ENCODE assay signal across 15 cellular contexts in the genomic region with DNA sequence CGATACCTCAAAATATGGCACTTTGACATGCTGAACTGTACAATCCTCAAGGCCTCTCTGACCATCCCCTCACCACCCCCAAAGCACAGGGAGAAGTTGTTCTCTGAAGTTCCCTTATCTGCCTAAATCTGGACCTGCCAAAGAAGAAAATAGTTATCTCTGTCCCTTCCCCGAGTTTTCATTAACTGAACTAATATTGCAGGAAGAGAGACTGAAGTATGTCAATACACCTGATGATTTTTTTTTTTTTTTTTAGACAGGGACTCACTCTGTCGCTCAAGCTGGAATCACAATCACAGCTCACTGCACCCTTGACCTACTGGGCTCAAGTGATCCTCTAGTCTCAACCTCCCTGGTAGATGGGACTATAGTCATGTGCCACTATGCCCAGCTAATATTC.
DNase-seq lines count a peak whose midpoint lies in the region; ATAC-seq and TF ChIP-seq lines count a peak whose summit lies in the region.
"Had no signal": no experiment of that assay in that cellular context is flagged by ENCODE, and none has a peak within 500 bp of the region (broad histone marks: within the 10 kb centered on the region; RNA-seq: fewer than 3 reads in every experiment).

No MANE protein-coding gene starts in this region.

- no peak for TF ChIP-seq CTCF in liver (IDR thresholded peaks at IDR 0.05; ENCODE audit: low read depth, low read length, missing input control)

- H3K27me3 ChIP-seq in liver (ENCODE audit: control insufficient read depth in 4 of 4, insufficient read depth in 4 of 4, low read length in 3 of 4): no peaks in the 10 kb centered on the region
- H3K27me3 ChIP-seq: ascending aorta, foreskin keratinocyte had no signal

- WGBS in liver: 47% methylated on average over 3 of the region's 3 CpGs

- H3K4me1 ChIP-seq in liver (ENCODE audit: control insufficient read depth in 4 of 4, insufficient read depth in 4 of 4, low read length in 3 of 4): peaks cover 3 to 35% (median 25%) of the 10 kb centered on the region in 4 donors
- H3K4me1 ChIP-seq: ascending aorta had no signal

- H3K27me3 Mint-ChIP-seq in stimulated activated naive CD8-positive, alpha-beta T cell treated with anti-CD3 and anti-CD28 coated beads, Interleukin-15, Interleukin-2, amounts not matched to agents 100 ng/mL and 50 ng/mL, for 24 hours: no peaks in the 10 kb centered on the region
- no peaks in the 10 kb centered on the region for H3K27me3 Mint-ChIP-seq in activated T-helper 1 cell treated with anti-CD3 and anti-CD28 coated beads, Interleukin-12 subunit alpha, Interleukin-12 subunit beta, Interleukin-2, Interleukin-4 antibody, amounts not matched to agents 30 ng/mL and 10 ng/mL and 1 ng/mL, durations not matched to agents 14 hours and 24 hours and 36 hours (ENCODE audit: insufficient read depth)

- H3K9me3 Mint-ChIP-seq in stimulated activated naive CD8-positive, alpha-beta T cell treated with anti-CD3 and anti-CD28 coated beads, Interleukin-15, Interleukin-2, amounts not matched to agents 100 ng/mL and 50 ng/mL, for 24 hours: no peaks in the 10 kb centered on the region
- H3K9me3 Mint-ChIP-seq in activated T-helper 1 cell treated with anti-CD3 and anti-CD28 coated beads, Interleukin-12 subunit alpha, Interleukin-12 subunit beta, Interleukin-2, Interleukin-4 antibody, amounts not matched to agents 30 ng/mL and 10 ng/mL and 1 ng/mL, durations not matched to agents 14 hours and 24 hours and 36 hours: no peaks in the 10 kb centered on the region

- no peaks in the 10 kb centered on the region for H3K9me3 ChIP-seq in liver (ENCODE audit: control insufficient read depth in 4 of 4, low read length in 3 of 4)
- H3K9me3 ChIP-seq: ascending aorta had no signal

- peaks cover 6% of the 10 kb centered on the region for H3K36me3 Mint-ChIP-seq in stimulated activated naive CD8-positive, alpha-beta T cell treated with anti-CD3 and anti-CD28 coated beads, Interleukin-15, Interleukin-2, amounts not matched to agents 100 ng/mL and 50 ng/mL, for 24 hours (ENCODE audit: low read depth)
- peaks cover 6% of the 10 kb centered on the region for H3K36me3 Mint-ChIP-seq in activated T-helper 1 cell treated with anti-CD3 and anti-CD28 coated beads, Interleukin-12 subunit alpha, Interleukin-12 subunit beta, Interleukin-2, Interleukin-4 antibody, amounts not matched to agents 30 ng/mL and 10 ng/mL and 1 ng/mL, durations not matched to agents 14 hours and 24 hours and 36 hours (ENCODE audit: low read depth)

- intact Hi-C loops in activated T-helper 1 cell treated with anti-CD3 and anti-CD28 coated beads, Interleukin-12 subunit alpha, Interleukin-12 subunit beta, Interleukin-2, Interleukin-4 antibody, amounts not matched to agents 30 ng/mL and 10 ng/mL and 1 ng/mL, durations not matched to agents 14 hours and 24 hours and 36 hours (cut with micrococcal nuclease): loop anchor here (5.0 kb wide), 1 partner anchor 209 kb away; a partner anchor contains a TSS

- ATAC-seq in stimulated activated naive CD8-positive, alpha-beta T cell treated with anti-CD3 and anti-CD28 coated beads, Interleukin-15, Interleukin-2, amounts not matched to agents 100 U/mL and 50 U/mL, for 24 hours: no peak
- ATAC-seq: foreskin keratinocyte, left ventricle myocardium superior had no signal

- peak overlapping the region in 1 of 2 donors; percentile 26 for H3K27ac ChIP-seq in liver (ENCODE audit: low read depth in 1 of 2, low read length in 2 of 2)
- H3K27ac ChIP-seq: ascending aorta, foreskin keratinocyte had no signal

- peak overlapping the region; percentile 91 for H3K27ac Mint-ChIP-seq in stimulated activated naive CD8-positive, alpha-beta T cell treated with anti-CD3 and anti-CD28 coated beads, Interleukin-15, Interleukin-2, amounts not matched to agents 100 ng/mL and 50 ng/mL, for 24 hours
- H3K27ac Mint-ChIP-seq in activated T-helper 1 cell treated with anti-CD3 and anti-CD28 coated beads, Interleukin-12 subunit alpha, Interleukin-12 subunit beta, Interleukin-2, Interleukin-4 antibody, amounts not matched to agents 30 ng/mL and 10 ng/mL and 1 ng/mL, durations not matched to agents 14 hours and 24 hours and 36 hours: peak overlapping the region; percentile 78

- no peak for DNase-seq in stimulated activated naive CD8-positive, alpha-beta T cell treated with anti-CD3 and anti-CD28 coated beads, Interleukin-15, Interleukin-2, amounts not matched to agents 100 U/mL and 50 U/mL, for 24 hours
- no peak for DNase-seq in activated T-helper 1 cell treated with anti-CD3 and anti-CD28 coated beads, Interleukin-12 subunit alpha, Interleukin-12 subunit beta, Interleukin-2, Interleukin-4 antibody, amounts not matched to agents 30 ng/mL and 10 ng/mL and 1 ng/mL, durations not matched to agents 14 hours and 24 hours and 36 hours (ENCODE audit: low spot score)
- no peak for DNase-seq in stimulated activated CD4-positive, alpha-beta T cell treated with anti-CD3 and anti-CD28 coated beads, Interleukin-1b, Interleukin-23, amount 100 ng/mL, for 48 hours
- DNase-seq in GM19240 (ENCODE audit: insufficient read length, low spot score): no peak
- DNase-seq in glomerular visceral epithelial cell (ENCODE audit: extremely low spot score): no peak
- DNase-seq in NCI-H2196 treated with DMSO at 0.1 percent for 48 hours (lab: John Stamatoyannopoulos, UW; ENCODE audit: unreplicated experiment): no peak
- DNase-seq: foreskin keratinocyte; GF-D8; HCEC 1CT; left ventricle myocardium superior; NCI-H1694; stimulated activated CD4-positive, alpha-beta T cell treated with anti-CD3 and anti-CD28 coated beads, Interleukin-12 subunit alpha, Interleukin-12 subunit beta, amount 100 ng/mL, for 4 hours had no signal

- peaks cover 95% of the 10 kb centered on the region for H3K4me1 Mint-ChIP-seq in stimulated activated naive CD8-positive, alpha-beta T cell treated with anti-CD3 and anti-CD28 coated beads, Interleukin-15, Interleukin-2, amounts not matched to agents 100 ng/mL and 50 ng/mL, for 24 hours (ENCODE audit: low read depth)
- peaks cover 78% of the 10 kb centered on the region for H3K4me1 Mint-ChIP-seq in activated T-helper 1 cell treated with anti-CD3 and anti-CD28 coated beads, Interleukin-12 subunit alpha, Interleukin-12 subunit beta, Interleukin-2, Interleukin-4 antibody, amounts not matched to agents 30 ng/mL and 10 ng/mL and 1 ng/mL, durations not matched to agents 14 hours and 24 hours and 36 hours (ENCODE audit: low read depth)

- no peak overlapping the region for H3K9ac ChIP-seq in liver (ENCODE audit: low read depth in 1 of 2, low read length in 2 of 2)

- no peaks in the 10 kb centered on the region for H3K36me3 ChIP-seq in liver (ENCODE audit: control insufficient read depth in 4 of 4, insufficient read depth in 3 of 4, low read depth in 1 of 4, low read length in 3 of 4)
- H3K36me3 ChIP-seq: ascending aorta had no signal

- H3K4me3 ChIP-seq in liver (ENCODE audit: low read depth in 1 of 3, low read length in 3 of 3): no peak overlapping the region
- H3K4me3 ChIP-seq: ascending aorta had no signal

- no peak overlapping the region for H3K4me3 Mint-ChIP-seq in stimulated activated naive CD8-positive, alpha-beta T cell treated with anti-CD3 and anti-CD28 coated beads, Interleukin-15, Interleukin-2, amounts not matched to agents 100 ng/mL and 50 ng/mL, for 24 hours
- H3K4me3 Mint-ChIP-seq in activated T-helper 1 cell treated with anti-CD3 and anti-CD28 coated beads, Interleukin-12 subunit alpha, Interleukin-12 subunit beta, Interleukin-2, Interleukin-4 antibody, amounts not matched to agents 30 ng/mL and 10 ng/mL and 1 ng/mL, durations not matched to agents 14 hours and 24 hours and 36 hours: no peak overlapping the region

- TF ChIP-seq RAD21 in liver (IDR thresholded peaks at IDR 0.05): no peak

TF ChIP-seq in liver, 16 proteins besides CTCF, POLR2A, EP300 and RAD21:
- TF ChIP-seq GABPA (IDR thresholded peaks at IDR 0.05 in 1 of 2, conservative IDR thresholded peaks at IDR 0.05 in 1 of 2) (no peak), HNF4A (conservative IDR thresholded peaks at IDR 0.05) (peak; percentile 5 to 8)
